ENCODE assay signal across 8 cellular contexts in the genomic region with DNA sequence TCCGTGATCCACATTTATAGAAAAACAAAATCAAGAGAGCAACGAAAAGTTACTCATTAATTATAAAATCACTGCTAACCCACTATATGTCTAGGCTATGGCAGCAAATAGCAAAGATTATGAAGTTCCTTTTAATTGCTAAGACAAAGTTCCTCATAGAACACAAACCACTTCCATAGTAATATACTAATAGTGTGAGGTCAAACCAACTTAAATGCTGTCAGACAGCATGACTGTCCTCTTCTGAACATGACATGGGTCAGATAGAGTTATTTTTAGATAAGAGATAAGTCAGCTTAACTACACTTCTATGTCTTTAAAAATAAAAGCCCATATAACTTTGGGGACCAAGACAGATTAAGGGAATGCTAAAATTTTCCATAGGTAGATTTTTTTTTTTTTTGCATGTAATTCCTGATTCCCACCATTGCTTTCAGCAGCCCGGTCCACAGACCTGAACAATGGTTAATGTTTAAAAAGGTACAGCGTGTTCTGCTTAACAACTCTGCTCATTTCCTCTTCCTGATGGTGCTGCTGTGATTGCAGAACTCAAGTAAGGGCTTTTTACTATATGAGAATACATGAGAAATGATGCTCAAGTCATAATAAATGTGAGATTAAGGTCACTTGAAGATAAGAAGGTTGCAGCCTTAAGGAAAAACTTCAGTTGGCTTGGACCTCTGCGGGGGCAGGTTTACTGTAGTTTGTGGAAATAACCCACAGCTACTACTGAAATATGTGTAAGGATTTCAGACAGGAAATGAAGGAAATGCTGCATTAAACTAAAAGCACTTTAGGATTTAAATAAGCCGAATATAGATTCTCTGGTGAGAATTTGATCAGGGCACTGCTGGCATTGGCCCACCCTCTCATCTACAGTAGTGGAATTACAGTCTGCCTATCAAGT. TPM values are rescaled to one million over a fixed set of nuclear protein-coding genes. Genes with fewer than 3 reads are reported as not detected.
DNase-seq lines count a peak whose midpoint lies in the region; ATAC-seq and TF ChIP-seq lines count a peak whose summit lies in the region.

No MANE protein-coding gene starts in this region.

- H3K27ac ChIP-seq in osteoblast (ENCODE audit: low read depth, low read length) (peak overlapping the region; percentile 82), OCI-LY7 (ENCODE audit: low read depth, low read length, poor library complexity, severe bottlenecking) (no peak overlapping the region)

- intact Hi-C loops in OCI-LY7 (cut with micrococcal nuclease; ENCODE audit: unreplicated experiment) = no loop called here

- CTCF ChIA-PET in OCI-LY7 (lab: Charles Lee; ENCODE audit: unreplicated experiment) = no interaction called here

- H3K9me2 ChIP-seq in OCI-LY7 (ENCODE audit: insufficient read depth, low read length) = no peaks in the 10 kb centered on the region

- H3K27me3 ChIP-seq in osteoblast (ENCODE audit: insufficient read depth, low read length) = no peaks in the 10 kb centered on the region

- ATAC-seq in GM19025 (IDR thresholded peaks at IDR 0.05; ENCODE audit: low read depth, unreplicated experiment) (peak; percentile 51), HG03139 (IDR thresholded peaks at IDR 0.05; ENCODE audit: unreplicated experiment) (peak; percentile 66), GM19035 (IDR thresholded peaks at IDR 0.05; ENCODE audit: unreplicated experiment) (no peak)

- peak; percentile 51 to 81 for DNase-seq in dermis microvascular lymphatic vessel endothelial cell (ENCODE audit: low read depth in 2 of 2)
- DNase-seq in osteoblast (ENCODE audit: insufficient read length, low spot score, missing footprints) = no peak
- no peak for DNase-seq in OCI-LY7 (ENCODE audit: low spot score)
- DNase-seq in nucleus accumbens (lab: John Stamatoyannopoulos, UW) = no peak
- DNase-seq in occipital lobe (lab: John Stamatoyannopoulos, UW) = no peak

- H3K4me2 ChIP-seq in osteoblast (ENCODE audit: insufficient read depth, low read length) (peak overlapping the region; percentile 37), OCI-LY7 (ENCODE audit: low read length) (no peak overlapping the region)

- H3K79me2 ChIP-seq in osteoblast (ENCODE audit: insufficient read depth, low read length) (no peaks in the 10 kb centered on the region), OCI-LY7 (ENCODE audit: insufficient read depth, low read depth, low read length) (no peaks in the 10 kb centered on the region)

- BruUV-seq in OCI-LY7 (replicated peaks; lab: Mats Ljungman, UMichigan) = no TSS peak

- POLR2A ChIA-PET in OCI-LY7 (lab: Charles Lee) = no interaction called here

- H3K4me1 ChIP-seq in osteoblast (ENCODE audit: insufficient read depth, low read length) (peaks cover 24% of the 10 kb centered on the region), OCI-LY7 (ENCODE audit: insufficient read depth, low read length, poor library complexity, severe bottlenecking) (no peaks in the 10 kb centered on the region)

- no peaks in the 10 kb centered on the region for H3K36me3 ChIP-seq in osteoblast (ENCODE audit: insufficient read depth, low read length)
- H3K36me3 ChIP-seq in OCI-LY7 (ENCODE audit: insufficient read depth, low read length) = no peaks in the 10 kb centered on the region

- no peak for TF ChIP-seq CTCF in osteoblast (IDR thresholded peaks at IDR 0.05; ENCODE audit: extremely low read depth, low read depth, low read length)
- no peak for TF ChIP-seq CTCF in OCI-LY7 (conservative IDR thresholded peaks at IDR 0.05; ENCODE audit: low read length)

- H3K9me3 ChIP-seq in osteoblast (ENCODE audit: low read depth, low read length) = no peaks in the 10 kb centered on the region
- H3K9me3 ChIP-seq in OCI-LY7 (ENCODE audit: low read length) = no peaks in the 10 kb centered on the region

- H4K20me1 ChIP-seq in osteoblast (ENCODE audit: insufficient read depth, low read length) = no peaks in the 10 kb centered on the region
- no peaks in the 10 kb centered on the region for H4K20me1 ChIP-seq in OCI-LY7 (ENCODE audit: insufficient read depth, low read length)

- H3K4me3 ChIP-seq in osteoblast (ENCODE audit: insufficient read depth, low read length) = no peak overlapping the region
- no peak overlapping the region for H3K4me3 ChIP-seq in OCI-LY7 (ENCODE audit: low read depth, low read length, poor library complexity, severe bottlenecking)

- no peak overlapping the region for H2AFZ ChIP-seq in osteoblast (ENCODE audit: low read length)
- no peak overlapping the region for H2AFZ ChIP-seq in OCI-LY7 (ENCODE audit: low read length)

RNA-seq across cellular contexts. Expression of a gene that starts 37.7 kb away (rescaled TPM):
- total RNA-seq in dermis microvascular lymphatic vessel endothelial cell (298 and 528 TPM in 2 replicates), osteoblast (28.6 and 30.0 TPM in 2 replicates), OCI-LY7 (2022) (1.3 and 2.2 TPM in 2 replicates), occipital lobe (34.5 TPM)
- total RNA-seq in OCI-LY7 (2014; rRNA removed; shearing (Covaris generic)) = 0.47 and 1.9 TPM in 2 replicates

Comparison
In these comparisons a context has a peak if more than half of its experiments do, and no peak if none do; other contexts are left out.
1. DNase-seq: peak in dermis microvascular lymphatic vessel endothelial cell (2 of 2); none in osteoblast (single experiment), OCI-LY7 (single experiment), nucleus accumbens (0 of 56) and occipital lobe (single experiment).